ENCODE assay signal across 8 cellular contexts in genomic region chr1:110155878-110156522, GRCh38. TPM values are rescaled to one million over a fixed set of nuclear protein-coding genes. Genes with fewer than 3 reads are reported as not detected.
DNase-seq lines count a peak whose midpoint lies in the region; ATAC-seq, FAIRE-seq and TF ChIP-seq lines count a peak whose summit lies in the region.

No MANE protein-coding gene starts in this region.

- no peak for TF ChIP-seq POLR2A in H54 (IDR thresholded peaks at IDR 0.05; ENCODE audit: low read depth, low read length)
- no peak for TF ChIP-seq POLR2A in K562 (conservative IDR thresholded peaks at IDR 0.05)
- no peak for TF ChIP-seq POLR2A in right lobe of liver (IDR thresholded peaks at IDR 0.05)
- TF ChIP-seq POLR2A in transverse colon (IDR thresholded peaks at IDR 0.05), result no peak

- no peak overlapping the region for H3K4me3 ChIP-seq in K562
- H3K4me3 ChIP-seq in right lobe of liver, result no peak overlapping the region
- no peak overlapping the region for H3K4me3 ChIP-seq in transverse colon
- no peak overlapping the region for H3K4me3 ChIP-seq in coronary artery

- H3K9ac ChIP-seq in K562 (ENCODE audit: insufficient read depth in 1 of 2, low read depth in 2 of 2, low read length in 2 of 2), result no peak overlapping the region

- CTCF ChIA-PET in K562 (lab: Yijun Ruan, JAX; ENCODE audit: low intra/inter-chr PET ratio), result interaction anchor here (0.6 kb wide), 1 partner anchor 102 kb away, joined by 3 read pairs; no protein-coding TSS in a partner anchor

- peaks cover 0 to 36% of the 10 kb centered on the region in 2 experiments; a peak in 4 of 5 replicates for H3K27me3 ChIP-seq in K562 (ENCODE audit: control insufficient read depth in 2 of 2, insufficient read depth in 2 of 2, low read length in 2 of 2)
- H3K27me3 ChIP-seq in right lobe of liver, result no peaks in the 10 kb centered on the region
- H3K27me3 ChIP-seq in transverse colon, result peaks cover 72% of the 10 kb centered on the region

- TF ChIP-seq CTCF in K562 (IDR thresholded peaks at IDR 0.05 in 2 of 3, conservative IDR thresholded peaks at IDR 0.05 in 1 of 3; ENCODE audit: insufficient read depth in 2 of 3, low read depth in 1 of 3, low read length in 3 of 3) (no peak), right lobe of liver (IDR thresholded peaks at IDR 0.05) (no peak), transverse colon (IDR thresholded peaks at IDR 0.05) (no peak), coronary artery (IDR thresholded peaks at IDR 0.05) (no peak)

- peak; percentile 70; the same call in 2 of the 3 replicates for ATAC-seq in SK-N-SH treated with all-trans-retinoic acid at 6 μM for 48 hours
- peak; percentile 93 for ATAC-seq in K562
- peak; percentile 63 to 88 (median 82) for ATAC-seq in right lobe of liver
- no peak for ATAC-seq in GM21367 (IDR thresholded peaks at IDR 0.05; ENCODE audit: unreplicated experiment)
- ATAC-seq in GM21529 (IDR thresholded peaks at IDR 0.05; ENCODE audit: unreplicated experiment), result no peak

- H3K79me2 ChIP-seq in K562 (ENCODE audit: control insufficient read depth, insufficient read depth, low read length), result no peaks in the 10 kb centered on the region

- BruUV-seq in K562 (replicated peaks; lab: Mats Ljungman, UMichigan), result no TSS peak

- H3K36me3 ChIP-seq in K562 (ENCODE audit: control insufficient read depth, insufficient read depth, low read length) (no peaks in the 10 kb centered on the region), right lobe of liver (no peaks in the 10 kb centered on the region), transverse colon (no peaks in the 10 kb centered on the region)

- TF ChIP-seq EP300 in K562 (IDR thresholded peaks at IDR 0.05; ENCODE audit: low read length), result no peak
- TF ChIP-seq EP300 in transverse colon (IDR thresholded peaks at IDR 0.05; ENCODE audit: low read depth), result no peak

- DNase-seq in H54 (ENCODE audit: insufficient read length, low spot score), result peak; percentile 56
- peak; percentile 67 to 79 (median 77) for DNase-seq in K562 (ENCODE audit: extremely low read depth in 1 of 4, low spot score in 3 of 4)
- peak; percentile 50 to 70 (median 61) for DNase-seq in right lobe of liver
- DNase-seq in transverse colon, result peak; percentile 48
- DNase-seq in coronary artery (ENCODE audit: low spot score), result no peak

- 0 out of 2 replicates have a peak, but pooled peaks cover 5% of the 10 kb centered on the region for H4K20me1 ChIP-seq in K562 (replicated peaks; ENCODE audit: control insufficient read depth, insufficient read depth, low read length)

- H2AFZ ChIP-seq in K562 (ENCODE audit: low read depth, low read length), result no peak overlapping the region

- no peaks in the 10 kb centered on the region for H3K9me1 ChIP-seq in K562 (ENCODE audit: control insufficient read depth, insufficient read depth, low read length)

- no peak for TF ChIP-seq RAD21 in K562 (CRISPR knock-in tag; conservative IDR thresholded peaks at IDR 0.05 in 1 of 2, IDR thresholded peaks at IDR 0.05 in 1 of 2)

- H3K9me3 ChIP-seq in K562 (replicated peaks; ENCODE audit: control insufficient read depth, insufficient read depth, low read depth, low read length) (no peaks in the 10 kb centered on the region), right lobe of liver (no peaks in the 10 kb centered on the region), transverse colon (no peaks in the 10 kb centered on the region)

- intact Hi-C loops in K562 (cut with micrococcal nuclease), result no loop called here
- intact Hi-C loops in right lobe of liver (cut with DNase I), result no loop called here
- intact Hi-C loops in transverse colon (cut with DNase I; ENCODE audit: low total_unique reads), result no loop called here

- H3K4me2 ChIP-seq in K562 (ENCODE audit: insufficient read depth, low read length), result no peak overlapping the region

- H3K4me1 ChIP-seq in K562 (replicated peaks in 1 of 2; ENCODE audit: control insufficient read depth in 2 of 2, insufficient read depth in 2 of 2, low read length in 2 of 2) (peaks cover 0 to 5% of the 10 kb centered on the region in 2 experiments; a peak in 1 of 5 replicates), right lobe of liver (no peaks in the 10 kb centered on the region), transverse colon (peaks cover 0 to 2% (median under 1%) of the 10 kb centered on the region in 4 donors)

- POLR2A ChIA-PET in K562 (lab: Yijun Ruan, JAX), result interaction anchor here (0.6 to 1.6 kb wide), 7 partner anchors 9 to 73 kb away, joined by 3 to 7 read pairs (median 4); no protein-coding TSS in a partner anchor

- no peak overlapping the region for H3K27ac ChIP-seq in K562 (ENCODE audit: extremely low read depth, low read depth, low read length)
- no peak overlapping the region for H3K27ac ChIP-seq in right lobe of liver
- H3K27ac ChIP-seq in transverse colon, result no peak overlapping the region
- H3K27ac ChIP-seq in coronary artery, result no peak overlapping the region

- FAIRE-seq in H54 (lab: Jason Lieb, UNC) (no peak), K562 (lab: Jason Lieb, UNC) (peak; percentile 72)

- under 1% methylated on average over 7 of the region's 7 CpGs for WGBS in K562 (ENCODE audit: insufficient coverage, low coverage, missing lambda C conversion rate)
- 8% methylated on average over 5 of the region's 7 CpGs for WGBS in right lobe of liver (ENCODE audit: insufficient coverage, low coverage, low lambda C conversion rate, missing lambda C conversion rate)
- 17 to 20% methylated on average over 1 to 7 of the region's 7 CpGs for WGBS in transverse colon (ENCODE audit: low coverage in 1 of 2), 2 donors

- in situ Hi-C loops in K562 (cut with MboI), result no loop called here
- in situ Hi-C loops in transverse colon (cut with MboI; ENCODE audit: low pct_ligation_motif_present in 1 of 4, low pct_unique_long_range_greater_than_20kb in 1 of 4, low sequenced_read_pairs in 3 of 4), result no loop called here

RNA-seq across cellular contexts. Expression of gene SLC6A17, which starts 5.7 kb away (rescaled TPM):
- not detected in 2 replicates for total RNA-seq in K562 (2011; cell fraction: chromatin; rRNA removed; ENCODE audit: low replicate concordance)
- not detected in 2 replicates for total RNA-seq in K562 (2011; cell fraction: nucleolus; rRNA removed)
- not detected in 2 replicates for total RNA-seq in K562 (2011; cell fraction: nucleoplasm; rRNA removed)
- total RNA-seq in K562 (2014; rRNA removed), result not detected in 2 replicates
- not detected in 2 replicates for total RNA-seq in K562 (2014; rRNA removed; fragmentation: Illumina TruSeq; extraction: Trizol)
- not detected in 2 replicates for total RNA-seq in K562 (2015; rRNA removed; fragmentation: Illumina TruSeq; extraction: Trizol)
- total RNA-seq in K562 (2021), result not detected in 2 replicates
- polyA plus RNA-seq in K562 (2011; rRNA removed), result not detected in 2 replicates
- not detected in 2 replicates for polyA plus RNA-seq in K562 (2011; cell fraction: cytosol; rRNA removed)
- polyA plus RNA-seq in K562 (2011; cell fraction: nucleus; rRNA removed), result not detected in 2 replicates
- not detected in 2 replicates for polyA plus RNA-seq in K562 (2012)
- not detected in 2 replicates for polyA plus RNA-seq in K562 (2014; fragmentation: Illumina TruSeq; extraction: Trizol)
- not detected for polyA plus RNA-seq in K562 (2014; fragmentation: Nextera tagmentation; extraction: Ambion mirVana)
- not detected in 2 replicates for polyA plus RNA-seq in K562 (2014; rRNA removed)
- not detected in 2 replicates for polyA minus RNA-seq in K562 (2011; rRNA and poly(A)+ RNA removed)
- not detected in 2 replicates for polyA minus RNA-seq in K562 (2011; cell fraction: cytosol; rRNA and poly(A)+ RNA removed)
- not detected in 2 replicates for polyA minus RNA-seq in K562 (2011; cell fraction: nucleus; rRNA and poly(A)+ RNA removed)
- not detected for total RNA-seq in right lobe of liver
- under 1 TPM in 3 of 4 donors, not detected in 1; under 0.01 to 0.37 (median 0.14) TPM for total RNA-seq in transverse colon

RNA-seq across cellular contexts. Expression of gene UBL4B, which starts 43.8 kb away (rescaled TPM):
- not detected in 2 replicates for total RNA-seq in K562 (2011; cell fraction: chromatin; rRNA removed; ENCODE audit: low replicate concordance)
- not detected in 2 replicates for total RNA-seq in K562 (2011; cell fraction: nucleolus; rRNA removed)
- not detected in 2 replicates for total RNA-seq in K562 (2011; cell fraction: nucleoplasm; rRNA removed)
- total RNA-seq in K562 (2014; rRNA removed) (not detected in 2 replicates), K562 (2014; rRNA removed; fragmentation: Illumina TruSeq; extraction: Trizol) (not detected in 2 replicates), K562 (2015; rRNA removed; fragmentation: Illumina TruSeq; extraction: Trizol) (not detected in 2 replicates), K562 (2021) (not detected in 2 replicates), right lobe of liver (not detected), transverse colon (under 1 TPM in 1 of 4 donors, not detected in 3; 0.41 TPM)
- polyA plus RNA-seq in K562 (2011; rRNA removed) (0.05 TPM in 1 of 2 replicates, not detected in the other), K562 (2014; fragmentation: Illumina TruSeq; extraction: Trizol) (not detected in 2 replicates), K562 (2014; fragmentation: Nextera tagmentation; extraction: Ambion mirVana) (not detected), K562 (2014; rRNA removed) (not detected in 2 replicates)
- polyA plus RNA-seq in K562 (2011; cell fraction: cytosol; rRNA removed), result 0.03 TPM in 1 of 2 replicates, not detected in the other
- polyA plus RNA-seq in K562 (2011; cell fraction: nucleus; rRNA removed), result 0.07 and 0.09 TPM in 2 replicates
- 0.07 and 1.3 TPM in 2 replicates for polyA plus RNA-seq in K562 (2012)
- not detected in 2 replicates for polyA minus RNA-seq in K562 (2011; rRNA and poly(A)+ RNA removed)
- polyA minus RNA-seq in K562 (2011; cell fraction: cytosol; rRNA and poly(A)+ RNA removed), result not detected in 2 replicates
- polyA minus RNA-seq in K562 (2011; cell fraction: nucleus; rRNA and poly(A)+ RNA removed), result 0.22 TPM in 1 of 2 replicates, not detected in the other

RNA-seq across cellular contexts. Expression of gene KCNC4, which starts 54.1 kb away (rescaled TPM):
- total RNA-seq in K562 (2011; cell fraction: chromatin; rRNA removed; ENCODE audit: low replicate concordance), result 3.3 and 7.6 TPM in 2 replicates
- total RNA-seq in K562 (2011; cell fraction: nucleolus; rRNA removed), result 3.0 and 4.3 TPM in 2 replicates
- total RNA-seq in K562 (2011; cell fraction: nucleoplasm; rRNA removed), result 3.4 and 4.9 TPM in 2 replicates
- total RNA-seq in K562 (2014; rRNA removed) (0.73 and 2.3 TPM in 2 replicates), K562 (2014; rRNA removed; fragmentation: Illumina TruSeq; extraction: Trizol) (0.13 and 0.33 TPM in 2 replicates), K562 (2015; rRNA removed; fragmentation: Illumina TruSeq; extraction: Trizol) (0.53 and 0.62 TPM in 2 replicates), K562 (2021) (1.8 and 2.0 TPM in 2 replicates), right lobe of liver (1 to 10 TPM in 4 of 6 experiments, under 1 TPM in 2; 0.37 to 4.4 (median 1.7) TPM), transverse colon (10 to 100 TPM in 1 of 4 donors, 1 to 10 TPM in 3; 1.8 to 25.8 (median 4.9) TPM)
- polyA plus RNA-seq in K562 (2011; rRNA removed) (0.81 and 1.2 TPM in 2 replicates), K562 (2014; fragmentation: Illumina TruSeq; extraction: Trizol) (0.64 and 0.79 TPM in 2 replicates), K562 (2014; fragmentation: Nextera tagmentation; extraction: Ambion mirVana) (under 1 TPM; 0.07 to 0.13 TPM), K562 (2014; rRNA removed) (0.90 and 1.2 TPM in 2 replicates)
- 1.1 and 1.6 TPM in 2 replicates for polyA plus RNA-seq in K562 (2011; cell fraction: cytosol; rRNA removed)
- 3.5 and 6.6 TPM in 2 replicates for polyA plus RNA-seq in K562 (2011; cell fraction: nucleus; rRNA removed)
- polyA plus RNA-seq in K562 (2012), result 1.5 and 1.7 TPM in 2 replicates
- polyA minus RNA-seq in K562 (2011; rRNA and poly(A)+ RNA removed), result 0.81 and 1.1 TPM in 2 replicates
- polyA minus RNA-seq in K562 (2011; cell fraction: cytosol; rRNA and poly(A)+ RNA removed), result 0.95 and 1.6 TPM in 2 replicates
- 2.4 and 2.6 TPM in 2 replicates for polyA minus RNA-seq in K562 (2011; cell fraction: nucleus; rRNA and poly(A)+ RNA removed)

Comparison
In these comparisons a context has a peak if more than half of its experiments do, and no peak if none do; other contexts are left out.
1. ATAC-seq: peak in SK-N-SH treated with all-trans-retinoic acid at 6 μM for 48 hours (single experiment), K562 (single experiment) and right lobe of liver (4 of 4); none in GM21367 (single experiment) and GM21529 (single experiment).